19 cellular contexts compared by ENCODE assay signal in the genomic region with DNA sequence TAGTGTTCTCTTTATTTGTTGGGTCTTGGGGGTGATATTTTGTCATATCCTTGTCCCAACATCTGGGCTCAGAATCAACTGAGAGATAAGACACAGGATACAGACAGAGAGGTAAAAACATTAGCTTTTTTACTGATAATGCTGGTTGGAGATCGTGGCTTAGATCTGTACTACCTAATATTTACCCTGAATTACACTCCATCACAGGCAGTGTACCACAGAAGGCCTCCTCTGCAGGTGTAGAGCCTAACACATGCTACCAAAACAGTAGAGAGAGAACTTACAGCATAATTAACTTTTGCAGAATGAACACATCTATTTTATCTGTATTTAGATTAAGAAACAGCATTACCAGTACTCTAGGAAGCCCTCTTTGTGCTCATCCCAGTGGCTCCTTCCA.
"Had no signal": no experiment of that assay in that cellular context is flagged by ENCODE, and none has a peak within 500 bp of the region (broad histone marks: within the 10 kb centered on the region; RNA-seq: fewer than 3 reads in every experiment).

No MANE protein-coding gene starts in this region.

- DNase-seq: activated CD8-positive, alpha-beta memory T cell treated with anti-CD3 and anti-CD28 coated beads for 24 hours; activated CD8-positive, alpha-beta memory T cell treated with anti-CD3 and anti-CD28 coated beads, Interleukin-2, amount 50 U/mL, for 4 hours; activated naive CD4-positive, alpha-beta T cell; activated T-cell treated with anti-CD3 and anti-CD28 coated beads, Interleukin-2, amount 50 U/mL, for 24 hours; adrenal gland; brain microvascular endothelial cell; caudate nucleus; dermis blood vessel endothelial cell; effector CD8-positive, alpha-beta T cell; foreskin melanocyte; immature natural killer cell; naive thymus-derived CD4-positive, alpha-beta T cell; T-helper 9 cell; tibial artery had no signal

- H3K4me2 ChIP-seq: neural progenitor cell had no signal

- ATAC-seq: esophagus mucosa; left lobe of liver; naive thymus-derived CD4-positive, alpha-beta T cell had no signal

- H3K27ac ChIP-seq: adrenal gland, ascending aorta, brain microvascular endothelial cell, neural progenitor cell, tibial artery had no signal

- H3K27me3 ChIP-seq: adrenal gland, ascending aorta, brain microvascular endothelial cell, neural progenitor cell, tibial artery had no signal

- H3K36me3 ChIP-seq: adrenal gland, ascending aorta, brain microvascular endothelial cell, neural progenitor cell, tibial artery had no signal

- H3K9me3 ChIP-seq: adrenal gland, ascending aorta, tibial artery had no signal

- H3K4me3 ChIP-seq: adrenal gland, ascending aorta, lung, neural progenitor cell, tibial artery had no signal

- H2AFZ ChIP-seq: neural progenitor cell had no signal

- H3K9ac ChIP-seq: neural progenitor cell had no signal
